8 cellular contexts compared by ENCODE assay signal in the genomic region with DNA sequence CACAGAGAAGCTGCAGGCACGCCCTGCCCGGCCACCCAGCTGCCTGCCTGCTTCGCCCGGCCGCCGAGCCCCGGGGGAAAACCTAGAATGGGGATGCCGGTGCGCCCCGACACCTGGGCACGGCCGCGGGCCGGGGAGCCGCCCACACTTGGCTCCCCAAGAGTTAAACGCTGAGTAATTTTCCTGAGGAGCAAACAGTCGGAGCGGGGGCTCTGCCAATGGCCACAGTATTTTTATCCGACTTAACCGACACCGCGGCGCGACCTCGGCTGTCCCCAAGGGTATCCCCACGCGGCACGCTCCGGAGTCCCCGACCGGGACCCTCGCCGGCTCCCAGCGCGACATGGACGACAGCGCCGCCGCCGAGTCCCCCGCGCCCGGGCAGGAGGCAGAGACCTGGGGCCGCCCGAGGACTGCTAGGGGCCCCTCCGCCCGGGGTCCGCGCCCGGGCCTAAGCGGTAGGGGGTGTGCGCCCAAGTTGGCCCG. TPM values are rescaled to one million over a fixed set of nuclear protein-coding genes. Genes with fewer than 3 reads are reported as not detected.
DNase-seq lines count a peak whose midpoint lies in the region; ATAC-seq and TF ChIP-seq lines count a peak whose summit lies in the region.

No MANE protein-coding gene starts in this region.

- H3K4me1 ChIP-seq in Panc1 (ENCODE audit: control insufficient read depth, insufficient read depth, low read length) (peaks cover 35% of the 10 kb centered on the region), left lung (peaks cover 8 to 56% of the 10 kb centered on the region in 2 donors)

- H3K36me3 ChIP-seq in Panc1 (ENCODE audit: control insufficient read depth, insufficient read depth, low read length) (no peaks in the 10 kb centered on the region; the same call in 1 of the 2 replicates), left lung (no peaks in the 10 kb centered on the region)

- H3K27me3 ChIP-seq in Panc1 (ENCODE audit: control insufficient read depth, insufficient read depth, low read length) (no peaks in the 10 kb centered on the region), left lung (no peaks in the 10 kb centered on the region)

- H3K4me3 ChIP-seq in Panc1 (ENCODE audit: low read depth in 2 of 2, low read length in 2 of 2) (peak overlapping the region; percentile 78 to 86), left lung (peak overlapping the region; percentile 85 to 92)

- ATAC-seq in HG02798 (IDR thresholded peaks at IDR 0.05; ENCODE audit: poor library complexity, unreplicated experiment) (peak; percentile 33), Panc1 (peak; percentile 49; the same call in 1 of the 2 replicates), left lung (peak; percentile 43)

- no peaks in the 10 kb centered on the region for H3K27me3 Mint-ChIP-seq in MCF 10A (ENCODE audit: insufficient read depth, unreplicated experiment)

- H3K36me3 Mint-ChIP-seq in MCF 10A (ENCODE audit: insufficient read depth, unreplicated experiment) = no peaks in the 10 kb centered on the region

- DNase-seq in NCI-H2196 treated with DMSO at 0.1 percent for 48 hours (lab: John Stamatoyannopoulos, UW; ENCODE audit: unreplicated experiment) (peak; percentile 10), NCI-H2196 (lab: John Stamatoyannopoulos, UW; ENCODE audit: unreplicated experiment) (no peak), Panc1 (ENCODE audit: low read depth, low spot score) (no peak), MCF 10A (ENCODE audit: unreplicated experiment) (peak; percentile 29), left lung (peak; percentile 61 to 89)
- peak; percentile 19 to 20 for DNase-seq in stimulated activated CD4-positive, alpha-beta T cell treated with anti-CD3 and anti-CD28 coated beads, Interleukin-4, amount 100 ng/mL, for 4 hours
- no peak for DNase-seq in activated effector memory CD4-positive, alpha-beta T cell treated with anti-CD3 and anti-CD28 coated beads, Interleukin-2, amount 50 U/mL, for 16 hours

- TF ChIP-seq CTCF in Panc1 (IDR thresholded peaks at IDR 0.05) (no peak), MCF 10A (IDR thresholded peaks at IDR 0.05; ENCODE audit: unreplicated experiment) (no peak), left lung (IDR thresholded peaks at IDR 0.05) (no peak)

- POLR2A ChIA-PET in Panc1 (lab: Charles Lee) = no interaction called here
- POLR2A ChIA-PET in MCF 10A (lab: Yijun Ruan, JAX) = interaction anchor here (1.1 to 1.9 kb wide), 8 partner anchors 10 to 865 kb away, joined by 3 to 9 read pairs (median 6); no protein-coding TSS in a partner anchor

- H3K27ac ChIP-seq in Panc1 (ENCODE audit: low read length) (peak overlapping the region; percentile 73), left lung (peak overlapping the region; percentile 77 to 89)

- H3K9me3 Mint-ChIP-seq in MCF 10A (ENCODE audit: unreplicated experiment) = no peaks in the 10 kb centered on the region

- BruUV-seq in Panc1 (replicated peaks; lab: Mats Ljungman, UMichigan) (no TSS peak), MCF 10A (replicated peaks; lab: Mats Ljungman, UMichigan) (no TSS peak)

- H3K4me1 Mint-ChIP-seq in MCF 10A (ENCODE audit: insufficient read depth, unreplicated experiment) = peaks cover 44% of the 10 kb centered on the region

- H3K9me3 ChIP-seq in Panc1 (ENCODE audit: control insufficient read depth, insufficient read depth, low read depth, low read length) (no peaks in the 10 kb centered on the region), left lung (no peaks in the 10 kb centered on the region)

- in situ Hi-C loops in Panc1 (cut with HindIII; ENCODE audit: low pct_unique_long_range_greater_than_20kb, low sequenced_read_pairs) = no loop called here

- H3K27ac Mint-ChIP-seq in MCF 10A (ENCODE audit: low read depth, unreplicated experiment) = peak overlapping the region; percentile 80

- peak overlapping the region; percentile 69 for H3K4me3 Mint-ChIP-seq in MCF 10A (ENCODE audit: unreplicated experiment)

- intact Hi-C loops in Panc1 (cut with micrococcal nuclease; ENCODE audit: unreplicated experiment) = no loop called here
- intact Hi-C loops in MCF 10A (cut with micrococcal nuclease) = loop anchor here (5.0 kb wide), 1 partner anchor 86 kb away; no protein-coding TSS in a partner anchor
- intact Hi-C loops in left lung (cut with DNase I) = no loop called here

- CTCF ChIA-PET in Panc1 (lab: Charles Lee) (no interaction called here), MCF 10A (lab: Yijun Ruan, JAX) (interaction anchor here (0.9 to 1.0 kb wide), 2 partner anchors 12 to 14 kb away, joined by 3 read pairs; no protein-coding TSS in a partner anchor)

RNA-seq across cellular contexts. Expression of a gene that starts 0.6 kb away (rescaled TPM):
- total RNA-seq in Panc1 (2021; ENCODE audit: unreplicated experiment) (72.0 TPM), MCF 10A (2022) (31.2 and 37.6 TPM in 2 replicates), left lung (10 to 100 TPM; 46.9 to 75.4 TPM)
- polyA plus RNA-seq in Panc1 (2012; ENCODE audit: insufficient read length) = 107 TPM

Comparison
In these comparisons a context has a peak if more than half of its experiments do, and no peak if none do; other contexts are left out.
1. DNase-seq: peak in NCI-H2196 treated with DMSO at 0.1 percent for 48 hours (single experiment), MCF 10A (single experiment), left lung (2 of 2) and stimulated activated CD4-positive, alpha-beta T cell treated with anti-CD3 and anti-CD28 coated beads, Interleukin-4, amount 100 ng/mL, for 4 hours (2 of 2); none in NCI-H2196 (single experiment), Panc1 (single experiment) and activated effector memory CD4-positive, alpha-beta T cell treated with anti-CD3 and anti-CD28 coated beads, Interleukin-2, amount 50 U/mL, for 16 hours (single experiment).
2. Peak in every context shown above with its lines, with median percentiles within 50 percentile points of each other: ATAC-seq.